In the genomic region with DNA sequence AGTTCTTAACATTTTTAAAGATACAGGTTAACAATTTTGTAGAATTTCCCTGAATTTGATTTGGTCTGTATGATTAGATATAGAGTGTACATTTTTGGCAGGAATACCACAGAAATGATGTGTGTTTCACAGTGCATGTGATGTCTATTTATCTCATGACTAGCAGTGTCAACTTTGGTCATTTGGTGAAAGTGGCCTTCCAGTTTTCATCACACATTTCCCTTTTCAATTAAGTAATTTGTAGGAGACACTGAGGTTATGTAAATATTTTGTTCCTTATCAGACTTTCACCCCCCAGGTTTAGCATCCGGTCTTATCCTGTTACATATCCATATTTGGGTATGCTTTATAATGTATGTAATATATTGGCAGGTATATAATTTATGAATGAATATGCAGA, we compare ENCODE assay signal across 2 cellular contexts.
A peak's percentile ranks its signal among the peaks of the same experiment; 100 is the strongest.
TF ChIP-seq lines count a peak whose summit lies in the region.

No MANE protein-coding gene starts in this region.

TF ChIP-seq in liver, 16 proteins besides CTCF, POLR2A, EP300 and RAD21 (continued from another document):
- TF ChIP-seq, protein P1, sequence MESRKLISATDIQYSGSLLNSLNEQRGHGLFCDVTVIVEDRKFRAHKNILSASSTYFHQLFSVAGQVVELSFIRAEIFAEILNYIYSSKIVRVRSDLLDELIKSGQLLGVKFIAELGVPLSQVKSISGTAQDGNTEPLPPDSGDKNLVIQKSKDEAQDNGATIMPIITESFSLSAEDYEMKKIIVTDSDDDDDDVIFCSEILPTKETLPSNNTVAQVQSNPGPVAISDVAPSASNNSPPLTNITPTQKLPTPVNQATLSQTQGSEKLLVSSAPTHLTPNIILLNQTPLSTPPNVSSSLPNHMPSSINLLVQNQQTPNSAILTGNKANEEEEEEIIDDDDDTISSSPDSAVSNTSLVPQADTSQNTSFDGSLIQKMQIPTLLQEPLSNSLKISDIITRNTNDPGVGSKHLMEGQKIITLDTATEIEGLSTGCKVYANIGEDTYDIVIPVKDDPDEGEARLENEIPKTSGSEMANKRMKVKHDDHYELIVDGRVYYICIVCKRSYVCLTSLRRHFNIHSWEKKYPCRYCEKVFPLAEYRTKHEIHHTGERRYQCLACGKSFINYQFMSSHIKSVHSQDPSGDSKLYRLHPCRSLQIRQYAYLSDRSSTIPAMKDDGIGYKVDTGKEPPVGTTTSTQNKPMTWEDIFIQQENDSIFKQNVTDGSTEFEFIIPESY (IDR thresholded peaks at IDR 0.05) = peak; percentile 61
- no peak for TF ChIP-seq FOXA1 (IDR thresholded peaks at IDR 0.05)

TF ChIP-seq in HepG2, 621 proteins besides CTCF, POLR2A, EP300 and RAD21 (continued from another document):
- TF ChIP-seq, protein P2, sequence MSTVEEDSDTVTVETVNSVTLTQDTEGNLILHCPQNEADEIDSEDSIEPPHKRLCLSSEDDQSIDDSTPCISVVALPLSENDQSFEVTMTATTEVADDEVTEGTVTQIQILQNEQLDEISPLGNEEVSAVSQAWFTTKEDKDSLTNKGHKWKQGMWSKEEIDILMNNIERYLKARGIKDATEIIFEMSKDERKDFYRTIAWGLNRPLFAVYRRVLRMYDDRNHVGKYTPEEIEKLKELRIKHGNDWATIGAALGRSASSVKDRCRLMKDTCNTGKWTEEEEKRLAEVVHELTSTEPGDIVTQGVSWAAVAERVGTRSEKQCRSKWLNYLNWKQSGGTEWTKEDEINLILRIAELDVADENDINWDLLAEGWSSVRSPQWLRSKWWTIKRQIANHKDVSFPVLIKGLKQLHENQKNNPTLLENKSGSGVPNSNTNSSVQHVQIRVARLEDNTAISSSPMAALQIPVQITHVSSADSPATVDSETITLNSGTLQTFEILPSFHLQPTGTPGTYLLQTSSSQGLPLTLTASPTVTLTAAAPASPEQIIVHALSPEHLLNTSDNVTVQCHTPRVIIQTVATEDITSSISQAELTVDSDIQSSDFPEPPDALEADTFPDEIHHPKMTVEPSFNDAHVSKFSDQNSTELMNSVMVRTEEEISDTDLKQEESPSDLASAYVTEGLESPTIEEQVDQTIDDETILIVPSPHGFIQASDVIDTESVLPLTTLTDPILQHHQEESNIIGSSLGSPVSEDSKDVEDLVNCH (CRISPR knock-in tag; IDR thresholded peaks at IDR 0.05) = no peak
- TF ChIP-seq ZFP82 (CRISPR knock-in tag; IDR thresholded peaks at IDR 0.05; ENCODE audit: borderline replicate concordance) = no peak
- no peak for TF ChIP-seq HOXA5 (CRISPR knock-in tag; IDR thresholded peaks at IDR 0.05)
- TF ChIP-seq HCFC1 (IDR thresholded peaks at IDR 0.05; ENCODE audit: low read depth, low read length) = no peak
- TF ChIP-seq, protein P3, sequence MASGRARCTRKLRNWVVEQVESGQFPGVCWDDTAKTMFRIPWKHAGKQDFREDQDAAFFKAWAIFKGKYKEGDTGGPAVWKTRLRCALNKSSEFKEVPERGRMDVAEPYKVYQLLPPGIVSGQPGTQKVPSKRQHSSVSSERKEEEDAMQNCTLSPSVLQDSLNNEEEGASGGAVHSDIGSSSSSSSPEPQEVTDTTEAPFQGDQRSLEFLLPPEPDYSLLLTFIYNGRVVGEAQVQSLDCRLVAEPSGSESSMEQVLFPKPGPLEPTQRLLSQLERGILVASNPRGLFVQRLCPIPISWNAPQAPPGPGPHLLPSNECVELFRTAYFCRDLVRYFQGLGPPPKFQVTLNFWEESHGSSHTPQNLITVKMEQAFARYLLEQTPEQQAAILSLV (CRISPR knock-in tag; IDR thresholded peaks at IDR 0.05; ENCODE audit: borderline replicate concordance) = no peak
- TF ChIP-seq, protein P4, sequence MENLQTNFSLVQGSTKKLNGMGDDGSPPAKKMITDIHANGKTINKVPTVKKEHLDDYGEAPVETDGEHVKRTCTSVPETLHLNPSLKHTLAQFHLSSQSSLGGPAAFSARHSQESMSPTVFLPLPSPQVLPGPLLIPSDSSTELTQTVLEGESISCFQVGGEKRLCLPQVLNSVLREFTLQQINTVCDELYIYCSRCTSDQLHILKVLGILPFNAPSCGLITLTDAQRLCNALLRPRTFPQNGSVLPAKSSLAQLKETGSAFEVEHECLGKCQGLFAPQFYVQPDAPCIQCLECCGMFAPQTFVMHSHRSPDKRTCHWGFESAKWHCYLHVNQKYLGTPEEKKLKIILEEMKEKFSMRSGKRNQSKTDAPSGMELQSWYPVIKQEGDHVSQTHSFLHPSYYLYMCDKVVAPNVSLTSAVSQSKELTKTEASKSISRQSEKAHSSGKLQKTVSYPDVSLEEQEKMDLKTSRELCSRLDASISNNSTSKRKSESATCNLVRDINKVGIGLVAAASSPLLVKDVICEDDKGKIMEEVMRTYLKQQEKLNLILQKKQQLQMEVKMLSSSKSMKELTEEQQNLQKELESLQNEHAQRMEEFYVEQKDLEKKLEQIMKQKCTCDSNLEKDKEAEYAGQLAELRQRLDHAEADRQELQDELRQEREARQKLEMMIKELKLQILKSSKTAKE (CRISPR knock-in tag; IDR thresholded peaks at IDR 0.05; ENCODE audit: borderline replicate concordance) = no peak
- no peak for TF ChIP-seq ZSCAN9 (CRISPR knock-in tag; IDR thresholded peaks at IDR 0.05; ENCODE audit: borderline replicate concordance)
